ENCODE assay signal across 26 cellular contexts in the genomic region with DNA sequence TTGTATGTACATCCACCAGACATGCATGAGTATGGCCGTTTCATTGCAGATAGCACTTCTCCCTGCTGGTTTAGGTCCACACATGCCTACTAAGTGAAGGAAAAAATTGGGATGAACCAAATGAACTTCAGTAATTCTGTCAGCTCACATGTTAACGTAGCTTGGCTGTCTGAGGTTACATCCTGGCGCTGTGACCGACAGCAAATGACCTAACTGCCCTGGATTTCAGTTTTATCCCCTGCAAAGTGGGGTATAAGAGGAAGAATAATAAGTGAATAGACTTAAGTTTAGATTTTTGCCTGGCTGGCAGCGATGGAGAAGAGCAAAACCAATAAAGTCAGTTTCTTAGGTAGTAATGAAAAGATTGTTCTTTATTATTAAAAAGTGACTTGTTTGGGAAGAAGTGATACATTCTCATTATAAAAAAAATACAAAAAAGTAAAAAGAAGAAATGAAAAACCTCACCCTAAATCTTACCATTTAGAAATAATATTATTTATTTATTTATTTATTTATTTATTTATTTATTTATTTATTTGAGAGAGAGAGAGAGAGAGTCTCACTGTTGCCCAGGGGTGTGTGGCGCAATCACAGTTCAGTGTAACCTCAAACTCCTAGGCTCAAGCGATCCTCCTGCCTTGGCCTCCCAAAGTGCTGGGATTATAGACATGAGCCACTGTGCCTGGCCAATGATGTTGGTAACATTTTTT. TPM values are rescaled to one million over a fixed set of nuclear protein-coding genes. Genes with fewer than 3 reads are reported as not detected.
"Had no signal": no experiment of that assay in that cellular context is flagged by ENCODE, and none has a peak within 500 bp of the region (broad histone marks: within the 10 kb centered on the region; RNA-seq: fewer than 3 reads in every experiment).

No MANE protein-coding gene starts in this region.

- H3K4me1 Mint-ChIP-seq: natural killer cell; stimulated activated memory B cell treated with anti-CD40 and anti-IgM and Interleukin-4, amounts not matched to agents 10 μg/mL and 1 μg/mL and 100 μg/mL, for 72 hours; T-cell had no signal

- H3K9me3 ChIP-seq: ascending aorta, neutrophil, sigmoid colon, spleen, thoracic aorta, upper lobe of left lung had no signal

- H3K27ac Mint-ChIP-seq: activated CD8-positive, alpha-beta T cell treated with anti-CD3 and anti-CD28 coated beads, Interleukin-2, amount 10 ng/mL, durations not matched to agents 7 days and 5 days; activated T-cell treated with anti-CD3 and anti-CD28 coated beads, Interleukin-2, amount 50 U/mL, for 24 hours; natural killer cell; stimulated activated memory B cell treated with anti-CD40 and anti-IgM and Interleukin-4, amounts not matched to agents 10 μg/mL and 1 μg/mL and 100 μg/mL, for 72 hours; T-cell had no signal

- H3K4me3 ChIP-seq: ascending aorta, sigmoid colon, spleen, thoracic aorta, upper lobe of left lung had no signal

- H3K4me1 ChIP-seq: ascending aorta, foreskin keratinocyte, parathyroid adenoma, spleen had no signal

- H3K27ac ChIP-seq: foreskin keratinocyte, neutrophil, parathyroid adenoma, spleen, thoracic aorta, upper lobe of left lung had no signal

- H3K27me3 ChIP-seq: ascending aorta, foreskin keratinocyte, neutrophil, sigmoid colon, spleen, upper lobe of left lung had no signal

- H2AFZ ChIP-seq: parathyroid adenoma had no signal

- H3K9ac ChIP-seq: parathyroid adenoma had no signal

- H3K36me3 ChIP-seq: ascending aorta, neutrophil, thoracic aorta had no signal

- H3K4me3 Mint-ChIP-seq: activated CD8-positive, alpha-beta T cell treated with anti-CD3 and anti-CD28 coated beads, Interleukin-2, amount 10 ng/mL, durations not matched to agents 7 days and 5 days; activated T-cell treated with anti-CD3 and anti-CD28 coated beads, Interleukin-2, amount 50 U/mL, for 24 hours; natural killer cell; stimulated activated memory B cell treated with anti-CD40 and anti-IgM and Interleukin-4, amounts not matched to agents 10 μg/mL and 1 μg/mL and 100 μg/mL, for 72 hours; T-cell had no signal

- H3K27me3 Mint-ChIP-seq: stimulated activated memory B cell treated with anti-CD40 and anti-IgM and Interleukin-4, amounts not matched to agents 10 μg/mL and 1 μg/mL and 100 μg/mL, for 72 hours had no signal

- H3K9me3 Mint-ChIP-seq: activated T-cell treated with anti-CD3 and anti-CD28 coated beads, Interleukin-2, amount 50 U/mL, for 24 hours; natural killer cell had no signal

- H3K36me3 Mint-ChIP-seq: natural killer cell; stimulated activated memory B cell treated with anti-CD40 and anti-IgM and Interleukin-4, amounts not matched to agents 10 μg/mL and 1 μg/mL and 100 μg/mL, for 72 hours; T-cell had no signal

- DNase-seq: activated CD4-positive, alpha-beta T cell treated with anti-CD3 and anti-CD28 coated beads for 48 hours; activated CD4-positive, CD25-positive, alpha-beta regulatory T cell; activated CD8-positive, alpha-beta T cell treated with anti-CD3 and anti-CD28 coated beads, Interleukin-2, amount 10 ng/mL, durations not matched to agents 7 days and 5 days; activated effector memory CD4-positive, alpha-beta T cell treated with Interleukin-2 at 50 U/mL for 16 hours; activated naive CD4-positive, alpha-beta T cell treated with anti-CD3 and anti-CD28 coated beads, Interleukin-2, amount 50 U/mL, for 16 hours; activated T-cell treated with anti-CD3 and anti-CD28 coated beads, Interleukin-2, amount 50 U/mL, for 24 hours; dermis blood vessel endothelial cell; effector memory CD4-positive, alpha-beta T cell; foreskin keratinocyte; head of caudate nucleus; kidney glomerular epithelial cell; left ventricle myocardium superior; mesendoderm; natural killer cell; sigmoid colon; spleen; stimulated activated CD4-positive, alpha-beta T cell treated with anti-CD3 and anti-CD28 coated beads, Interleukin-4, amount 100 ng/mL, for 4 hours; T-cell; upper lobe of left lung had no signal

RNA-seq across cellular contexts. Expression of gene RNF113B, which starts 4.2 kb away (rescaled TPM):
- total RNA-seq: activated CD8-positive, alpha-beta T cell treated with anti-CD3 and anti-CD28 coated beads, Interleukin-2, amount 10 ng/mL, durations not matched to agents 7 days and 5 days; ascending aorta; dermis blood vessel endothelial cell; fibroblast of lung; foreskin keratinocyte; left ventricle myocardium superior; natural killer cell; sigmoid colon; spleen; T-cell; thoracic aorta; upper lobe of left lung had no signal
- polyA plus RNA-seq: adipose tissue, fibroblast of lung, foreskin keratinocyte, sigmoid colon, spleen had no signal
